In genomic region chr19:19253409-19253808, GRCh38 we compare ENCODE assay signal across 10 cellular contexts. TPM values are rescaled to one million over a fixed set of nuclear protein-coding genes. Genes with fewer than 3 reads are reported as not detected.
"Had no signal": no experiment of that assay in that cellular context is flagged by ENCODE, and none has a peak within 500 bp of the region (broad histone marks: within the 10 kb centered on the region; RNA-seq: fewer than 3 reads in every experiment).

No MANE protein-coding gene starts in this region.

RNA-seq across cellular contexts. Expression of gene TM6SF2, which starts 19.7 kb away (rescaled TPM):
- total RNA-seq: OCI-LY7, PC-3, PC-9, RPMI7951, SJCRH30 had no signal

RNA-seq across cellular contexts. Expression of gene NCAN, which starts 41.7 kb away (rescaled TPM):
- total RNA-seq: OCI-LY7, PC-9, Peyer's patch, Right ventricle myocardium inferior, Right ventricle myocardium superior, SJCRH30, SJSA1, SK-MEL-5 had no signal
